ENCODE assay signal across 1 cellular context in the genomic region with DNA sequence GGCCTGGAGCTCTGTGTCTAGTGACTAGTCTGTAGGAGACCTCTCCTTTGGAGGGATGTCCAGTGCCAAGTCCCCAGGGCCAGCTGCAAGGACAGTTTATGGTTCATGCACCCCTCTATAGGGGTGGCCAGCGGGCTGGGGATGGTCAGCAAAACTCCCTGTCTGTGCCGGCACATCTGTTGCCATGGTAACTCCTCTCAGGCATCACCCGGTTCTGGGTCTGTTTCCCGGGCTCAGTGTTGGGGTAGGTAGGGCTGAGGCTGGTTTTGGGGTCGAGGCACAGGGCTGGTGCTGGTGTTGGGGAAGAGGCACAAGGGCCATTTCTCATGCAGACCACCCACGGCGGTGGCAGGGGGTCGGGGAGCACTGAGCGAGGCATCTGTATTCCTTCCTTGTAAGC.
TF ChIP-seq lines count a peak whose summit lies in the region.

No MANE protein-coding gene starts in this region.

TF ChIP-seq in IMR-90, 13 proteins besides CTCF, POLR2A, EP300 and RAD21 (continued from another document):
- TF ChIP-seq USF2 (IDR thresholded peaks at IDR 0.05; ENCODE audit: low read depth, low read length) (no peak), MXI1 (IDR thresholded peaks at IDR 0.05; ENCODE audit: borderline replicate concordance, low read depth, low read length) (no peak), RCOR1 (IDR thresholded peaks at IDR 0.05; ENCODE audit: insufficient replicate concordance, low read length) (no peak)
